8 cellular contexts compared by ENCODE assay signal in genomic region chr19:1409204-1410005, GRCh38. TPM values are rescaled to one million over a fixed set of nuclear protein-coding genes. Genes with fewer than 3 reads are reported as not detected.
DNase-seq lines count a peak whose midpoint lies in the region; ATAC-seq lines count a peak whose summit lies in the region.

No MANE protein-coding gene starts in this region.

- H3K27ac ChIP-seq in layer of hippocampus (ENCODE audit: low read depth, low read length) (peak overlapping the region; percentile 88), temporal lobe (ENCODE audit: low read depth, low read length) (peak overlapping the region; percentile 73)

- H3K9me3 Mint-ChIP-seq in T-helper 2 cell treated with Interferon-gamma antibody and Interleukin-4, amounts not matched to agents 5 μg/mL and 100 μg/mL, for 36 hours: no peaks in the 10 kb centered on the region

- ATAC-seq in HG02759 (IDR thresholded peaks at IDR 0.05; ENCODE audit: unreplicated experiment): no peak
- no peak for ATAC-seq in HG02981 (IDR thresholded peaks at IDR 0.05; ENCODE audit: unreplicated experiment)

- no peak for DNase-seq in T-helper 2 cell treated with Interferon-gamma antibody and Interleukin-4, amounts not matched to agents 5 μg/mL and 100 μg/mL, for 36 hours (ENCODE audit: low spot score)
- DNase-seq in T-helper 2 cell (no peak), adipocyte (ENCODE audit: low read depth) (peak; percentile 18), NCI-H146 (lab: John Stamatoyannopoulos, UW) (no peak)

- H3K27me3 Mint-ChIP-seq in T-helper 2 cell treated with Interferon-gamma antibody and Interleukin-4, amounts not matched to agents 5 μg/mL and 100 μg/mL, for 36 hours (ENCODE audit: low read depth): no peaks in the 10 kb centered on the region

- no peaks in the 10 kb centered on the region for H3K9me3 ChIP-seq in adipocyte (ENCODE audit: control insufficient read depth, low read length)

- H3K4me1 ChIP-seq in adipocyte (ENCODE audit: control insufficient read depth, insufficient read depth, low read length): peaks cover 55% of the 10 kb centered on the region

- peak overlapping the region; percentile 89 for H3K4me3 ChIP-seq in adipocyte (ENCODE audit: low read length)

- peak overlapping the region; percentile 95 for H3K27ac Mint-ChIP-seq in T-helper 2 cell treated with Interferon-gamma antibody and Interleukin-4, amounts not matched to agents 5 μg/mL and 100 μg/mL, for 36 hours

- H3K4me3 Mint-ChIP-seq in T-helper 2 cell treated with Interferon-gamma antibody and Interleukin-4, amounts not matched to agents 5 μg/mL and 100 μg/mL, for 36 hours: peak overlapping the region; percentile 98

- peaks cover 7% of the 10 kb centered on the region for H3K36me3 ChIP-seq in adipocyte (ENCODE audit: control insufficient read depth, insufficient read depth, low read length, severe bottlenecking)

- peaks cover 27% of the 10 kb centered on the region for H3K36me3 Mint-ChIP-seq in T-helper 2 cell treated with Interferon-gamma antibody and Interleukin-4, amounts not matched to agents 5 μg/mL and 100 μg/mL, for 36 hours (ENCODE audit: low read depth)

- H3K9ac ChIP-seq in adipocyte (ENCODE audit: low read length): peak overlapping the region; percentile 96

- H3K27me3 ChIP-seq in adipocyte (replicated peaks; ENCODE audit: control insufficient read depth, insufficient read depth, low read length): no peaks in the 10 kb centered on the region
- H3K27me3 ChIP-seq in layer of hippocampus (ENCODE audit: control insufficient read depth, insufficient read depth, low read length): no peaks in the 10 kb centered on the region

- H3K4me1 Mint-ChIP-seq in T-helper 2 cell treated with Interferon-gamma antibody and Interleukin-4, amounts not matched to agents 5 μg/mL and 100 μg/mL, for 36 hours (ENCODE audit: low read depth): peaks cover 28% of the 10 kb centered on the region

RNA-seq across cellular contexts. Expression of gene DAZAP1, which starts 2.0 kb away (rescaled TPM):
- 25.8 TPM for total RNA-seq in temporal lobe

RNA-seq across cellular contexts. Expression of gene GAMT, which starts 8.1 kb away (rescaled TPM):
- total RNA-seq in temporal lobe: 10.3 TPM

RNA-seq across cellular contexts. Expression of gene NDUFS7, which starts 25.7 kb away (rescaled TPM):
- 21.4 TPM for total RNA-seq in temporal lobe

RNA-seq across cellular contexts. Expression of gene RPS15, which starts 28.8 kb away (rescaled TPM):
- 418 TPM for total RNA-seq in temporal lobe

RNA-seq across cellular contexts. Expression of gene APC2, which starts 40.5 kb away (rescaled TPM):
- total RNA-seq in temporal lobe: 193 TPM
